Comparison of ENCODE assay signal across 24 cellular contexts in the genomic region with DNA sequence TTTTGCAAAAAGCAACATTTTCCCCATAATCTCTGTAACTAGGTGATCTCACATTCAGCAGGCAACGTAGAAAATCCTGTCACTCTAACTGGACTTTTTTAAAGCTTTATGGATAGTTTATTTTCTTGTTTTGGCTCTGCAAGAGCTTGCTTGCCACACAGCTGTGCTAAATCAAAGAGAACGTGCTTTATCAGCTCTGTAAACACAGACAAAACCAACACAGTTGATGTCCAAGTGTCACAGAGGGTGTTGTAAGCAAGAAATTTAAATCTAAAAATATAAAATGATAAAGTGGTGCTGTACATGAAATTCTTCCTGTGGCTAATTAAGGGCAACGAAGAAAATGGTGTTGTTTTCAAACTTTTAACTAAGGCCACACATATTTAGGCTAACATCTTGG.
A peak's percentile ranks its signal among the peaks of the same experiment; 100 is the strongest.
DNase-seq lines count a peak whose midpoint lies in the region; ATAC-seq, FAIRE-seq and TF ChIP-seq lines count a peak whose summit lies in the region.
"Had no signal": no experiment of that assay in that cellular context is flagged by ENCODE, and none has a peak within 500 bp of the region (broad histone marks: within the 10 kb centered on the region; RNA-seq: fewer than 3 reads in every experiment).

No MANE protein-coding gene starts in this region.

- no peaks in the 10 kb centered on the region for H3K79me2 ChIP-seq in HepG2 (ENCODE audit: insufficient read depth, low read length)
- H3K79me2 ChIP-seq in PC-3 (ENCODE audit: low read length): no peaks in the 10 kb centered on the region
- no peaks in the 10 kb centered on the region for H3K79me2 ChIP-seq in OCI-LY7 (ENCODE audit: insufficient read depth, low read depth, low read length)

- H3K36me3 ChIP-seq in liver (ENCODE audit: control insufficient read depth in 4 of 4, insufficient read depth in 3 of 4, low read depth in 1 of 4, low read length in 3 of 4) (no peaks in the 10 kb centered on the region), HepG2 (replicated peaks in 1 of 2; ENCODE audit: control insufficient read depth in 1 of 2, insufficient read depth in 2 of 2, low read length in 2 of 2) (no peaks in the 10 kb centered on the region), PC-3 (ENCODE audit: low read depth, low read length) (no peaks in the 10 kb centered on the region), OCI-LY7 (ENCODE audit: insufficient read depth, low read length) (no peaks in the 10 kb centered on the region)
- H3K36me3 ChIP-seq: BLaER1 treated with 17β-estradiol and CSF1 and Interleukin-3, amounts not matched to agents 10 nM and 100 nM had no signal

- H2AFZ ChIP-seq in HepG2 (ENCODE audit: low read length) (no peak overlapping the region), PC-3 (ENCODE audit: low read length) (0 out of 2 replicates have a peak overlapping the region, but pooled peaks have one; percentile 20), OCI-LY7 (ENCODE audit: low read length) (no peak overlapping the region)

- BruUV-seq in HepG2 (replicated peaks; lab: Mats Ljungman, UMichigan) (no TSS peak), PC-3 (replicated peaks; lab: Mats Ljungman, UMichigan) (no TSS peak), OCI-LY7 (replicated peaks; lab: Mats Ljungman, UMichigan) (no TSS peak)

- in situ Hi-C loops in HepG2 (cut with HindIII; ENCODE audit: extremely low pct_ligation_motif_present, low pct_unique_long_range_greater_than_20kb): no loop called here

- intact Hi-C loops in HepG2 (cut with micrococcal nuclease; ENCODE audit: unreplicated experiment) (no loop called here), PC-3 (cut with micrococcal nuclease) (no loop called here), OCI-LY7 (cut with micrococcal nuclease; ENCODE audit: unreplicated experiment) (no loop called here)

- H3F3A ChIP-seq in PC-3 (ENCODE audit: low read length, unreplicated experiment): no peaks in the 10 kb centered on the region

- H3K27me3 ChIP-seq in liver (ENCODE audit: control insufficient read depth in 4 of 4, insufficient read depth in 4 of 4, low read length in 3 of 4): no peaks in the 10 kb centered on the region
- H3K27me3 ChIP-seq in HepG2 (ENCODE audit: control insufficient read depth in 1 of 2, insufficient read depth in 2 of 2, low read length in 2 of 2): no peaks in the 10 kb centered on the region
- H3K27me3 ChIP-seq in PC-3 (ENCODE audit: low read length): no peaks in the 10 kb centered on the region
- H3K27me3 ChIP-seq: BLaER1 treated with 17β-estradiol and CSF1 and Interleukin-3, amounts not matched to agents 10 nM and 100 nM had no signal

- H3K9me2 ChIP-seq in PC-3 (replicated peaks; ENCODE audit: low read length) (no peaks in the 10 kb centered on the region), OCI-LY7 (ENCODE audit: insufficient read depth, low read length) (no peaks in the 10 kb centered on the region)

- TF ChIP-seq EP300 in HepG2 (IDR thresholded peaks at IDR 0.05; ENCODE audit: low read depth in 2 of 2, low read length in 2 of 2) (no peak), HepG2 (CRISPR knock-in tag; IDR thresholded peaks at IDR 0.05; ENCODE audit: borderline replicate concordance) (no peak)

- ATAC-seq in HepG2 (no peak), PC-3 (no peak), left lobe of liver (peak; percentile 89)
- ATAC-seq: A549 had no signal

- no peak for TF ChIP-seq CTCF in liver (IDR thresholded peaks at IDR 0.05; ENCODE audit: low read depth, low read length, missing input control)
- no peak for TF ChIP-seq CTCF in HepG2 (CRISPR knock-in tag; IDR thresholded peaks at IDR 0.05)
- no peak for TF ChIP-seq CTCF in PC-3 (conservative IDR thresholded peaks at IDR 0.05; ENCODE audit: low read depth, low read length)
- TF ChIP-seq CTCF in OCI-LY7 (conservative IDR thresholded peaks at IDR 0.05; ENCODE audit: low read length): no peak

- 18% methylated on average over 3 of the region's 3 CpGs for WGBS in liver
- WGBS in HepG2 (ENCODE audit: low lambda C conversion rate): 2% methylated on average over 3 of the region's 3 CpGs

- TF ChIP-seq RAD21 in liver (IDR thresholded peaks at IDR 0.05): no peak
- no peak for TF ChIP-seq RAD21 in HepG2 (CRISPR knock-in tag; IDR thresholded peaks at IDR 0.05)

- FAIRE-seq in HepG2 (lab: Jason Lieb, UNC): no peak
- FAIRE-seq: A549, GM12891 had no signal

- peaks cover 0 to 12% (median 10%) of the 10 kb centered on the region in 4 donors for H3K4me1 ChIP-seq in liver (ENCODE audit: control insufficient read depth in 4 of 4, insufficient read depth in 4 of 4, low read length in 3 of 4)
- no peaks in the 10 kb centered on the region for H3K4me1 ChIP-seq in HepG2 (ENCODE audit: insufficient read depth, low read length)
- H3K4me1 ChIP-seq in PC-3 (ENCODE audit: insufficient read depth, low read length): no peaks in the 10 kb centered on the region
- H3K4me1 ChIP-seq in OCI-LY7 (ENCODE audit: insufficient read depth, low read length, poor library complexity, severe bottlenecking): no peaks in the 10 kb centered on the region
- H3K4me1 ChIP-seq: A549; BLaER1 treated with 17β-estradiol and CSF1 and Interleukin-3, amounts not matched to agents 10 nM and 100 nM had no signal

- CTCF ChIA-PET in HepG2 (lab: Yijun Ruan, JAX; ENCODE audit: low intra/inter-chr PET ratio, low total read pairs) (no interaction called here), PC-3 (lab: Charles Lee) (no interaction called here), OCI-LY7 (lab: Charles Lee; ENCODE audit: unreplicated experiment) (no interaction called here)

- no peak for TF ChIP-seq POLR2A in HepG2 (IDR thresholded peaks at IDR 0.05; ENCODE audit: insufficient read depth in 1 of 2, low read depth in 2 of 2, low read length in 2 of 2)

- DNase-seq in HepG2 (ENCODE audit: low spot score) (no peak), PC-3 (no peak), left lobe of liver (ENCODE audit: low spot score) (no peak), OCI-M1 (lab: John Stamatoyannopoulos, UW) (no peak), amygdala (lab: John Stamatoyannopoulos, UW) (no peak), OCI-LY7 (ENCODE audit: low spot score) (no peak)
- DNase-seq: AML-193; CD4-positive, alpha-beta T cell; COR-L47; DMS79 treated with DMSO at 0.1 percent for 48 hours; GF-D8; H7; Karpas-422; MV-4-11; NCI-H1105 treated with DMSO at 0.1 percent for 48 hours; NCI-H146; NCI-H2227 treated with DMSO at 0.1 percent for 48 hours; NCI-H510A treated with DMSO at 0.1 percent for 48 hours; NK-92 treated with Interleukin-12 subunit alpha and Interleukin-12 subunit beta, amount 100 ng/mL, for 24 hours; T-helper 2 cell had no signal

- POLR2A ChIA-PET in HepG2 (lab: Yijun Ruan, JAX) (no interaction called here), PC-3 (lab: Charles Lee; ENCODE audit: unreplicated experiment) (no interaction called here), OCI-LY7 (lab: Charles Lee) (no interaction called here)

- H3K27ac ChIP-seq in liver (ENCODE audit: low read depth in 1 of 2, low read length in 2 of 2) (no peak overlapping the region), HepG2 (ENCODE audit: extremely low read length, insufficient read depth, low read length) (no peak overlapping the region), PC-3 (ENCODE audit: low read length) (no peak overlapping the region), OCI-LY7 (ENCODE audit: low read depth, low read length, poor library complexity, severe bottlenecking) (no peak overlapping the region)
- H3K27ac ChIP-seq: A549; BLaER1 treated with 17β-estradiol and CSF1 and Interleukin-3, amounts not matched to agents 10 nM and 100 nM had no signal

- no peaks in the 10 kb centered on the region for H4K20me1 ChIP-seq in HepG2 (ENCODE audit: insufficient read depth, low read length)
- H4K20me1 ChIP-seq in PC-3 (ENCODE audit: low read length): no peaks in the 10 kb centered on the region
- H4K20me1 ChIP-seq in OCI-LY7 (ENCODE audit: insufficient read depth, low read length): no peaks in the 10 kb centered on the region
- H4K20me1 ChIP-seq: BLaER1 treated with 17β-estradiol and CSF1 and Interleukin-3, amounts not matched to agents 10 nM and 100 nM had no signal

- no peak overlapping the region for H3K9ac ChIP-seq in liver (ENCODE audit: low read depth in 1 of 2, low read length in 2 of 2)
- no peak overlapping the region for H3K9ac ChIP-seq in HepG2 (ENCODE audit: insufficient read depth, low read depth, low read length)
- no peak overlapping the region for H3K9ac ChIP-seq in PC-3 (ENCODE audit: low read length)
- H3K9ac ChIP-seq: BLaER1 treated with 17β-estradiol and CSF1 and Interleukin-3, amounts not matched to agents 10 nM and 100 nM had no signal

- H3K4me3 ChIP-seq in liver (ENCODE audit: low read depth in 1 of 3, low read length in 3 of 3): no peak overlapping the region
- H3K4me3 ChIP-seq in HepG2 (replicated peaks in 1 of 3; ENCODE audit: insufficient read depth in 1 of 3, low read depth in 2 of 3, low read length in 3 of 3): no peak overlapping the region
- H3K4me3 ChIP-seq in PC-3 (ENCODE audit: low read length): no peak overlapping the region
- no peak overlapping the region for H3K4me3 ChIP-seq in OCI-LY7 (ENCODE audit: low read depth, low read length, poor library complexity, severe bottlenecking)
- H3K4me3 ChIP-seq: A549; BLaER1 treated with 17β-estradiol and CSF1 and Interleukin-3, amounts not matched to agents 10 nM and 100 nM had no signal

- H3K9me3 ChIP-seq in liver (ENCODE audit: control insufficient read depth in 4 of 4, low read length in 3 of 4) (peaks cover 0 to 13% (median 2%) of the 10 kb centered on the region in 4 donors), HepG2 (ENCODE audit: low read length) (peaks cover 16% of the 10 kb centered on the region; the same call in 1 of the 2 replicates), PC-3 (ENCODE audit: low read length) (no peaks in the 10 kb centered on the region), OCI-LY7 (ENCODE audit: low read length) (no peaks in the 10 kb centered on the region)
- H3K9me3 ChIP-seq: A549; BLaER1 treated with 17β-estradiol and CSF1 and Interleukin-3, amounts not matched to agents 10 nM and 100 nM had no signal

- H3K4me2 ChIP-seq in HepG2 (ENCODE audit: low read depth, low read length): no peak overlapping the region
- no peak overlapping the region for H3K4me2 ChIP-seq in PC-3 (ENCODE audit: low read length)
- H3K4me2 ChIP-seq in OCI-LY7 (ENCODE audit: low read length): no peak overlapping the region
- H3K4me2 ChIP-seq: A549; BLaER1 treated with 17β-estradiol and CSF1 and Interleukin-3, amounts not matched to agents 10 nM and 100 nM had no signal

TF ChIP-seq in liver, 16 proteins besides CTCF, POLR2A, EP300 and RAD21:
- TF ChIP-seq FOXA1 (IDR thresholded peaks at IDR 0.05) (peak; percentile 60), FOXA2 (IDR thresholded peaks at IDR 0.05) (peak; percentile 84), RXRA (IDR thresholded peaks at IDR 0.05) (peak in 1 of 2 donors; percentile 30), EGR1 (IDR thresholded peaks at IDR 0.05; ENCODE audit: low read depth in 2 of 2) (no peak)

TF ChIP-seq in HepG2, 621 proteins besides CTCF, POLR2A, EP300 and RAD21 (continues in another document):
- TF ChIP-seq NR2C2 (CRISPR knock-in tag; IDR thresholded peaks at IDR 0.05; ENCODE audit: borderline replicate concordance): no peak
- no peak for TF ChIP-seq ZNF138 (CRISPR knock-in tag; IDR thresholded peaks at IDR 0.05; ENCODE audit: low read depth)
